Comparison of ENCODE assay signal across 10 cellular contexts in genomic region chr17:8941520-8941919, GRCh38. TPM values are rescaled to one million over a fixed set of nuclear protein-coding genes. Genes with fewer than 3 reads are reported as not detected.
A peak's percentile ranks its signal among the peaks of the same experiment; 100 is the strongest.
DNase-seq lines count a peak whose midpoint lies in the region; ATAC-seq and TF ChIP-seq lines count a peak whose summit lies in the region.
"Had no signal": no experiment of that assay in that cellular context is flagged by ENCODE, and none has a peak within 500 bp of the region (broad histone marks: within the 10 kb centered on the region; RNA-seq: fewer than 3 reads in every experiment).

No MANE protein-coding gene starts in this region.

- intact Hi-C loops in PC-9 (cut with micrococcal nuclease; ENCODE audit: unreplicated experiment) (no loop called here), A673 (cut with micrococcal nuclease; ENCODE audit: unreplicated experiment) (no loop called here)

- H3K27ac ChIP-seq in Peyer's patch (peak overlapping the region; percentile 12 to 83 (median 65)), PC-9 (no peak overlapping the region), substantia nigra (ENCODE audit: low read depth, low read length, poor library complexity, severe bottlenecking) (no peak overlapping the region), A673 (ENCODE audit: low read depth, low read length, poor library complexity, severe bottlenecking) (no peak overlapping the region)
- H3K27ac ChIP-seq: thoracic aorta had no signal

- no peak for TF ChIP-seq CTCF in Peyer's patch (IDR thresholded peaks at IDR 0.05)
- no peak for TF ChIP-seq CTCF in PC-9 (conservative IDR thresholded peaks at IDR 0.05)
- no peak for TF ChIP-seq CTCF in A673 (conservative IDR thresholded peaks at IDR 0.05; ENCODE audit: low read depth, low read length)

- H3K36me3 ChIP-seq in Peyer's patch, result no peaks in the 10 kb centered on the region
- no peaks in the 10 kb centered on the region for H3K36me3 ChIP-seq in PC-9 (ENCODE audit: low read depth)
- H3K36me3 ChIP-seq in A673 (ENCODE audit: insufficient read depth, low read length, poor library complexity, severe bottlenecking), result no peaks in the 10 kb centered on the region
- H3K36me3 ChIP-seq: thoracic aorta had no signal

- H4K20me1 ChIP-seq in PC-9 (ENCODE audit: insufficient read depth), result no peaks in the 10 kb centered on the region

- BruUV-seq in PC-9 (replicated peaks; lab: Mats Ljungman, UMichigan), result no TSS peak
- no TSS peak for BruUV-seq in A673 (replicated peaks; lab: Mats Ljungman, UMichigan)

- peaks cover 72% of the 10 kb centered on the region for H3K36me3 Mint-ChIP-seq in activated naive CD4-positive, alpha-beta T cell treated with anti-CD3 and anti-CD28 coated beads, Interleukin-2, amount 10 ng/mL, durations not matched to agents 7 days and 5 days

- no peaks in the 10 kb centered on the region for H3K27me3 ChIP-seq in Peyer's patch
- peaks cover 55% of the 10 kb centered on the region for H3K27me3 ChIP-seq in PC-9 (ENCODE audit: insufficient read depth, low read depth)
- peaks cover 16% of the 10 kb centered on the region for H3K27me3 ChIP-seq in A673 (replicated peaks; ENCODE audit: insufficient read depth, low read depth, low read length, poor library complexity)

- H3K9me3 Mint-ChIP-seq in activated naive CD4-positive, alpha-beta T cell treated with anti-CD3 and anti-CD28 coated beads, Interleukin-2, amount 10 ng/mL, durations not matched to agents 7 days and 5 days, result peaks cover 5% of the 10 kb centered on the region

- CTCF ChIA-PET in activated naive CD4-positive, alpha-beta T cell treated with anti-CD3 and anti-CD28 coated beads, Interleukin-2, amount 10 ng/mL, durations not matched to agents 7 days and 5 days (lab: Charles Lee), result interaction anchor here (1.2 kb wide), 1 partner anchor 24 kb away, joined by 3 read pairs; the partner anchor contains the start of gene PIK3R5
- CTCF ChIA-PET in PC-9 (lab: Charles Lee) (no interaction called here), A673 (lab: Charles Lee) (no interaction called here)

- no peak overlapping the region for H2AFZ ChIP-seq in PC-9

- H3K4me3 Mint-ChIP-seq in activated naive CD4-positive, alpha-beta T cell treated with anti-CD3 and anti-CD28 coated beads, Interleukin-2, amount 10 ng/mL, durations not matched to agents 7 days and 5 days, result peak overlapping the region; percentile 69

- POLR2A ChIA-PET in PC-9 (lab: Charles Lee; ENCODE audit: unreplicated experiment) (no interaction called here), A673 (lab: Charles Lee; ENCODE audit: low non-redundant PET) (no interaction called here)

- ATAC-seq in GM19463 (IDR thresholded peaks at IDR 0.05; ENCODE audit: unreplicated experiment), result peak; percentile 52

- H3K9me3 ChIP-seq in Peyer's patch, result no peaks in the 10 kb centered on the region
- no peaks in the 10 kb centered on the region for H3K9me3 ChIP-seq in PC-9 (ENCODE audit: insufficient read depth, low read depth)
- H3K9me3 ChIP-seq in A673 (ENCODE audit: low read depth, low read length, poor library complexity, severe bottlenecking), result no peaks in the 10 kb centered on the region
- H3K9me3 ChIP-seq: thoracic aorta had no signal

- H3F3A ChIP-seq in PC-9 (ENCODE audit: insufficient read depth, low read depth), result no peaks in the 10 kb centered on the region

- H3K27ac Mint-ChIP-seq in activated naive CD4-positive, alpha-beta T cell treated with anti-CD3 and anti-CD28 coated beads, Interleukin-2, amount 10 ng/mL, durations not matched to agents 7 days and 5 days, result peak overlapping the region; percentile 100

- H3K4me3 ChIP-seq in Peyer's patch (peak overlapping the region in 1 of 4 donors; percentile 17), PC-9 (no peak overlapping the region), A673 (ENCODE audit: low read depth, low read length, poor library complexity, severe bottlenecking) (no peak overlapping the region)
- H3K4me3 ChIP-seq: thoracic aorta had no signal

- H3K79me2 ChIP-seq in PC-9 (ENCODE audit: low read depth), result no peaks in the 10 kb centered on the region

- H3K9me2 ChIP-seq in PC-9 (ENCODE audit: insufficient read depth), result no peaks in the 10 kb centered on the region

- H3K4me2 ChIP-seq in PC-9, result no peak overlapping the region

- H3K4me1 ChIP-seq in Peyer's patch, result peaks cover 0 to 33% (median 9%) of the 10 kb centered on the region in 4 donors
- H3K4me1 ChIP-seq in PC-9 (replicated peaks; ENCODE audit: insufficient read depth), result no peaks in the 10 kb centered on the region
- H3K4me1 ChIP-seq in A673 (ENCODE audit: insufficient read depth, low read length, poor library complexity, severe bottlenecking), result no peaks in the 10 kb centered on the region

- no peak for TF ChIP-seq POLR2A in Peyer's patch (IDR thresholded peaks at IDR 0.05)

- peaks cover 95% of the 10 kb centered on the region for H3K4me1 Mint-ChIP-seq in activated naive CD4-positive, alpha-beta T cell treated with anti-CD3 and anti-CD28 coated beads, Interleukin-2, amount 10 ng/mL, durations not matched to agents 7 days and 5 days

- DNase-seq in Peyer's patch, result peak in 2 of 3 donors; percentile 86 to 87
- peak; percentile 85 for DNase-seq in activated naive CD4-positive, alpha-beta T cell treated with anti-CD3 and anti-CD28 coated beads, Interleukin-2, amount 10 ng/mL, durations not matched to agents 7 days and 5 days
- peak; percentile 57 for DNase-seq in stimulated activated CD8-positive, alpha-beta memory T cell treated with anti-CD3 and anti-CD28 coated beads, Interleukin-12 subunit alpha, Interleukin-12 subunit beta, amount 100 ng/mL, for 4 hours (ENCODE audit: low read depth)
- DNase-seq in PC-9, result no peak
- DNase-seq in NCI-H2196 (lab: John Stamatoyannopoulos, UW; ENCODE audit: unreplicated experiment), result no peak
- DNase-seq in substantia nigra (lab: John Stamatoyannopoulos, UW), result no peak
- no peak for DNase-seq in A673 (ENCODE audit: low spot score)
- DNase-seq: NCI-H82 had no signal

- no peaks in the 10 kb centered on the region for H3K27me3 Mint-ChIP-seq in activated naive CD4-positive, alpha-beta T cell treated with anti-CD3 and anti-CD28 coated beads, Interleukin-2, amount 10 ng/mL, durations not matched to agents 7 days and 5 days

RNA-seq across cellular contexts. Expression of gene PIK3R5, which starts 24.0 kb away (rescaled TPM):
- total RNA-seq in Peyer's patch, result 10 to 100 TPM in 2 of 4 donors, 1 to 10 TPM in 2; 6.3 to 74.3 (median 10.3) TPM
- not detected in 2 replicates for total RNA-seq in PC-9 (2021)
- 0.09 and 0.24 TPM in 2 replicates for total RNA-seq in A673 (2021)

Comparison
In these comparisons a context has a peak if more than half of its experiments do, and no peak if none do; other contexts are left out.
1. DNase-seq: peak in Peyer's patch (2 of 3), activated naive CD4-positive, alpha-beta T cell treated with anti-CD3 and anti-CD28 coated beads, Interleukin-2, amount 10 ng/mL, durations not matched to agents 7 days and 5 days (single experiment) and stimulated activated CD8-positive, alpha-beta memory T cell treated with anti-CD3 and anti-CD28 coated beads, Interleukin-12 subunit alpha, Interleukin-12 subunit beta, amount 100 ng/mL, for 4 hours (single experiment); none in PC-9 (0 of 2), NCI-H2196 (single experiment), substantia nigra (0 of 49) and A673 (single experiment).
2. H3K27ac ChIP-seq: peak in Peyer's patch (4 of 4); none in PC-9 (single experiment), substantia nigra (single experiment) and A673 (single experiment).